ENCODE assay signal across 22 cellular contexts in the genomic region with DNA sequence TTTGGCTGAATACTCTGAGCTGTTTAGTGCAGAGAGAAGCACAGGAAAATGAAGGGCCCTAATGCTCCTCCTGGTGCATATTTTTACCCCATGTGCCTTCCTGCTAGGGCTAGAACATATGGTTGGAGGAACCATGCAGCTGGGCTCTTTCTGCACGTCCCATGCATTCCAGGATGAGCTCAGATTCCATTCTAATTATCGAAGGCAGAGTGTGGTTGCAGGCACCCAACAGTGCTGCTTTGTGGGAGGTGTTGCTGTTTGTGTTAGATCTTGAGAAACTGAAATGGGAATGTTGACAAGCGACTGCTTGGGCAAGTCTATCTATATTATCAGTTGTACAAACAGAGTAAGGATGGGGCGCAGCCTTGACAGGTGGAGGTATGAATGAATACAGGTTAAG.
"Had no signal": no experiment of that assay in that cellular context is flagged by ENCODE, and none has a peak within 500 bp of the region (broad histone marks: within the 10 kb centered on the region; RNA-seq: fewer than 3 reads in every experiment).

No MANE protein-coding gene starts in this region.

- H3K9me3 ChIP-seq: breast epithelium, colonic mucosa, esophagus muscularis mucosa, gastrocnemius medialis, mucosa of descending colon, sigmoid colon, thoracic aorta had no signal

- H3K27me3 ChIP-seq: breast epithelium, colonic mucosa, dorsolateral prefrontal cortex, esophagus muscularis mucosa, gastrocnemius medialis, sigmoid colon had no signal

- H3K4me1 ChIP-seq: breast epithelium, colonic mucosa, esophagus muscularis mucosa, sigmoid colon had no signal

- H3K27ac ChIP-seq: breast epithelium, colonic mucosa, esophagus muscularis mucosa, gastrocnemius medialis, sigmoid colon, thoracic aorta had no signal

- H3K4me3 ChIP-seq: breast epithelium, colonic mucosa, dorsolateral prefrontal cortex, esophagus muscularis mucosa, gastrocnemius medialis, mucosa of descending colon, sigmoid colon, thoracic aorta had no signal

- H3K36me3 ChIP-seq: breast epithelium, colonic mucosa, esophagus muscularis mucosa, gastrocnemius medialis, sigmoid colon, thoracic aorta had no signal

- DNase-seq: activated CD4-positive, alpha-beta memory T cell treated with anti-CD3 and anti-CD28 coated beads for 36 hours; activated naive CD4-positive, alpha-beta T cell treated with Interleukin-2 at 50 U/mL for 16 hours; activated naive CD8-positive, alpha-beta T cell treated with anti-CD3 and anti-CD28 coated beads, Interleukin-2, amount 10 ng/mL, durations not matched to agents 7 days and 5 days; activated T-cell treated with anti-CD3 and anti-CD28 coated beads, Interleukin-2, amount 50 U/mL, for 48 hours; amniotic stem cell; colonic mucosa; effector memory CD8-positive, alpha-beta T cell; gastrocnemius medialis; islet precursor cell; left cardiac atrium; mucosa of descending colon; nephron progenitor cell; retina; sigmoid colon; stimulated activated CD4-positive, alpha-beta T cell treated with anti-CD3 and anti-CD28 coated beads, Interleukin-2, amount 100 ng/mL, for 48 hours; stimulated activated CD8-positive, alpha-beta memory T cell treated with anti-CD3 and anti-CD28 coated beads, Interleukin-4, amount 100 ng/mL, for 48 hours; stimulated activated naive CD4-positive, alpha-beta T cell; T-helper 1 cell had no signal
